Comparison of ENCODE assay signal across 9 cellular contexts in genomic region chr14:104793703-104793959, GRCh38. TPM values are rescaled to one million over a fixed set of nuclear protein-coding genes. Genes with fewer than 3 reads are reported as not detected.
DNase-seq lines count a peak whose midpoint lies in the region; ATAC-seq and TF ChIP-seq lines count a peak whose summit lies in the region.
"Had no signal": no experiment of that assay in that cellular context is flagged by ENCODE, and none has a peak within 500 bp of the region (broad histone marks: within the 10 kb centered on the region; RNA-seq: fewer than 3 reads in every experiment).

No MANE protein-coding gene starts in this region.

- TF ChIP-seq EP300 in esophagus muscularis mucosa (IDR thresholded peaks at IDR 0.05), result no peak

- DNase-seq in SK-N-MC (ENCODE audit: low read depth, low spot score) (no peak), esophagus muscularis mucosa (ENCODE audit: extremely low spot score) (no peak), psoas muscle (no peak), NCI-H82 treated with DMSO at 0.1 percent for 48 hours (lab: John Stamatoyannopoulos, UW; ENCODE audit: unreplicated experiment) (no peak), NCI-H2171 treated with DMSO at 0.1 percent for 48 hours (lab: John Stamatoyannopoulos, UW) (no peak)

- TF ChIP-seq POLR2A in esophagus muscularis mucosa (IDR thresholded peaks at IDR 0.05; ENCODE audit: low read depth), result no peak

- TF ChIP-seq CTCF in esophagus muscularis mucosa (IDR thresholded peaks at IDR 0.05) (no peak), psoas muscle (IDR thresholded peaks at IDR 0.05) (no peak)

- no peak overlapping the region for H3K27ac ChIP-seq in SK-N-MC
- no peak overlapping the region for H3K27ac ChIP-seq in esophagus muscularis mucosa (replicated peaks in 1 of 4)
- H3K27ac ChIP-seq in psoas muscle, result peak overlapping the region; percentile 65

- WGBS in esophagus muscularis mucosa, result 86% methylated on average over 2 of the region's 2 CpGs
- 78 to 85% (median 85%) methylated on average over 2 of the region's 2 CpGs for WGBS in psoas muscle, 3 donors

- peaks cover 45 to 93% (median 71%) of the 10 kb centered on the region in 4 donors for H3K4me1 ChIP-seq in esophagus muscularis mucosa
- H3K4me1 ChIP-seq in psoas muscle, result peaks cover 30% of the 10 kb centered on the region

- H3K9ac ChIP-seq in SK-N-MC (ENCODE audit: insufficient read length), result no peak overlapping the region

- ATAC-seq in psoas muscle (no peak), GM21723 (IDR thresholded peaks at IDR 0.05; ENCODE audit: unreplicated experiment) (no peak), HG03520 (IDR thresholded peaks at IDR 0.05; ENCODE audit: unreplicated experiment) (no peak)

- H3K36me3 ChIP-seq in SK-N-MC (ENCODE audit: insufficient read depth, low read length) (no peaks in the 10 kb centered on the region; the same call in 1 of the 2 replicates), esophagus muscularis mucosa (peaks cover 6 to 40% (median 37%) of the 10 kb centered on the region in 4 donors), psoas muscle (ENCODE audit: insufficient read depth in 1 of 2, low read depth in 1 of 2) (peaks cover 0 to 30% of the 10 kb centered on the region in 2 donors)

- no peaks in the 10 kb centered on the region for H3K27me3 ChIP-seq in esophagus muscularis mucosa
- H3K27me3 ChIP-seq in psoas muscle (ENCODE audit: insufficient read depth in 3 of 3, low read length in 2 of 3), result no peaks in the 10 kb centered on the region
- H3K27me3 ChIP-seq: cardiac muscle cell had no signal

- intact Hi-C loops in esophagus muscularis mucosa (cut with DNase I) (no loop called here), psoas muscle (cut with DNase I) (no loop called here)

- H3K4me3 ChIP-seq in GM08714 (ENCODE audit: low read length) (peak overlapping the region; percentile 59; the same call in 1 of the 2 replicates), SK-N-MC (peak overlapping the region; percentile 86), esophagus muscularis mucosa (peak overlapping the region; percentile 84 to 95 (median 92)), psoas muscle (peak overlapping the region; percentile 70)

- no peaks in the 10 kb centered on the region for H3K9me3 ChIP-seq in SK-N-MC (ENCODE audit: low read depth, low read length)
- H3K9me3 ChIP-seq in esophagus muscularis mucosa, result no peaks in the 10 kb centered on the region
- H3K9me3 ChIP-seq in psoas muscle, result no peaks in the 10 kb centered on the region

RNA-seq across cellular contexts. Expression of gene AKT1, which starts 1.9 kb away (rescaled TPM):
- total RNA-seq in esophagus muscularis mucosa (100 to 1,000 TPM; 162 to 267 (median 187) TPM), psoas muscle (10 to 100 TPM; 54.9 to 79.3 (median 60.0) TPM)
- polyA plus RNA-seq in psoas muscle, result 100 to 1,000 TPM in 1 of 3 donors, 10 to 100 TPM in 2; 51.9 to 102 (median 62.0) TPM

RNA-seq across cellular contexts. Expression of gene ZBTB42, which starts 7.3 kb away (rescaled TPM):
- 1 to 10 TPM; 2.5 to 6.4 (median 4.9) TPM for total RNA-seq in esophagus muscularis mucosa
- total RNA-seq in psoas muscle, result 1 to 10 TPM; 4.2 to 7.4 (median 5.8) TPM
- 1 to 10 TPM; 4.7 to 6.6 (median 6.2) TPM for polyA plus RNA-seq in psoas muscle

RNA-seq across cellular contexts. Expression of gene SIVA1, which starts 40.7 kb away (rescaled TPM):
- 100 to 1,000 TPM; 207 to 324 (median 290) TPM for total RNA-seq in esophagus muscularis mucosa
- 100 to 1,000 TPM in 1 of 4 donors, 10 to 100 TPM in 3; 55.8 to 105 (median 84.5) TPM for total RNA-seq in psoas muscle
- polyA plus RNA-seq in psoas muscle, result 100 to 1,000 TPM; 147 to 233 (median 233) TPM
